ENCODE assay signal across 12 cellular contexts in genomic region chr9:15426019-15426418, GRCh38. TPM values are rescaled to one million over a fixed set of nuclear protein-coding genes. Genes with fewer than 3 reads are reported as not detected.
DNase-seq lines count a peak whose midpoint lies in the region; ATAC-seq, FAIRE-seq and TF ChIP-seq lines count a peak whose summit lies in the region.
"Had no signal": no experiment of that assay in that cellular context is flagged by ENCODE, and none has a peak within 500 bp of the region (broad histone marks: within the 10 kb centered on the region; RNA-seq: fewer than 3 reads in every experiment).

No MANE protein-coding gene starts in this region.

- SMC1A ChIA-PET in GM12878 (lab: Charles Lee; ENCODE audit: uncharacterized antibody, unreplicated experiment), result interaction anchor here (0.7 to 3.6 kb wide), 12 partner anchors 15 to 128 kb away, joined by 3 to 12 read pairs (median 3); no protein-coding TSS in a partner anchor

- peak; percentile 75 for FAIRE-seq in GM12878 (lab: Jason Lieb, UNC)

- no peaks in the 10 kb centered on the region for H3K27me3 ChIP-seq in GM12878 (replicated peaks in 1 of 2; ENCODE audit: control insufficient read depth in 2 of 2, insufficient read depth in 2 of 2, low read length in 1 of 2)
- H3K27me3 ChIP-seq: tibial artery had no signal

- TF ChIP-seq POLR2A in GM12878 (IDR thresholded peaks at IDR 0.05; ENCODE audit: low read depth, low read length), result no peak

- H3K27ac ChIP-seq in GM12878 (ENCODE audit: control insufficient read depth, insufficient read depth), result peak overlapping the region; percentile 35; the same call in 1 of the 2 replicates
- H3K27ac ChIP-seq: tibial artery had no signal

- RAD21 ChIA-PET in GM12878 (lab: Charles Lee; ENCODE audit: unreplicated experiment), result interaction anchor here (1.0 to 2.1 kb wide), 9 partner anchors 19 to 214 kb away, joined by 3 to 10 read pairs (median 4); partner anchors contain the start of gene CCDC171

- H3K9me3 ChIP-seq in GM12878 (replicated peaks; ENCODE audit: control insufficient read depth, insufficient read depth, low read length), result no peaks in the 10 kb centered on the region
- H3K9me3 ChIP-seq: tibial artery had no signal

- ATAC-seq in GM18502 (IDR thresholded peaks at IDR 0.05; ENCODE audit: poor library complexity, unreplicated experiment) (peak; percentile 51), GM21390 (IDR thresholded peaks at IDR 0.05; ENCODE audit: unreplicated experiment) (peak; percentile 37), HG03139 (IDR thresholded peaks at IDR 0.05; ENCODE audit: unreplicated experiment) (peak; percentile 38), GM12878 (peak; percentile 49)

- H3K9ac ChIP-seq in GM12878 (ENCODE audit: control insufficient read depth, insufficient read depth, low read length), result no peak overlapping the region

- POLR2A ChIA-PET in GM12878 (lab: Charles Lee), result interaction anchor here (0.8 to 1.1 kb wide), 2 partner anchors 107 to 121 kb away, joined by 3 read pairs; no protein-coding TSS in a partner anchor

- no peak for TF ChIP-seq RAD21 in GM12878 (IDR thresholded peaks at IDR 0.05; ENCODE audit: insufficient read depth, low read depth, low read length)

- 0 out of 4 replicates have a peak, but pooled peaks of 1 of the 2 experiments have one; percentile 33 for TF ChIP-seq EP300 in GM12878 (IDR thresholded peaks at IDR 0.05; ENCODE audit: borderline replicate concordance in 1 of 2, control insufficient read depth in 1 of 2, low read depth in 2 of 2, low read length in 2 of 2)

- peak overlapping the region; percentile 69 for H3K4me2 ChIP-seq in GM12878 (ENCODE audit: control insufficient read depth, insufficient read depth)

- H3K4me1 ChIP-seq in GM12878 (ENCODE audit: control insufficient read depth, insufficient read depth, low read length), result peaks cover 8% of the 10 kb centered on the region; the same call in 1 of the 2 replicates

- H3K4me3 ChIP-seq in GM12878, result peak overlapping the region; percentile 58; the same call in 1 of the 2 replicates
- H3K4me3 ChIP-seq: tibial artery had no signal

- CTCF ChIA-PET in GM12878 (lab: Yijun Ruan, JAX), result interaction anchor here (0.7 to 1.5 kb wide), 2 partner anchors 107 to 170 kb away, joined by 3 to 5 read pairs; no protein-coding TSS in a partner anchor

- BruUV-seq in GM12878 (replicated peaks; lab: Mats Ljungman, UMichigan), result no TSS peak

- 26% methylated on average over 8 of the region's 8 CpGs for WGBS in GM12878 (ENCODE audit: insufficient coverage, insufficient replicate concordance, low lambda C conversion rate, missing lambda C conversion rate)

- H2AFZ ChIP-seq in GM12878 (ENCODE audit: control insufficient read depth, low read depth, low read length), result no peak overlapping the region

- H3K79me2 ChIP-seq in GM12878 (ENCODE audit: control insufficient read depth, insufficient read depth, low read length), result peaks cover 52% of the 10 kb centered on the region

- no peaks in the 10 kb centered on the region for H4K20me1 ChIP-seq in GM12878 (ENCODE audit: control insufficient read depth, insufficient read depth)

- no peak for TF ChIP-seq CTCF in GM12878 (IDR thresholded peaks at IDR 0.05 in 2 of 3, conservative IDR thresholded peaks at IDR 0.05 in 1 of 3; ENCODE audit: control insufficient read depth in 2 of 3, extremely low read depth in 1 of 3, insufficient read depth in 1 of 3, low read depth in 3 of 3, low read length in 3 of 3)

- intact Hi-C loops in GM12878 (cut with micrococcal nuclease; ENCODE audit: unreplicated experiment), result no loop called here

- in situ Hi-C loops in GM12878 (cut with MboI), result no loop called here

- peak; percentile 73 for DNase-seq in GM12878 (ENCODE audit: low read depth, low spot score)
- no peak for DNase-seq in activated CD4-positive, alpha-beta T cell treated with anti-CD3 and anti-CD28 coated beads, Interleukin-2, amount 50 U/mL, for 1 hour
- no peak for DNase-seq in pons (ENCODE audit: low spot score)
- DNase-seq in DMS153 treated with DMSO at 0.1 percent for 48 hours (lab: John Stamatoyannopoulos, UW; ENCODE audit: unreplicated experiment), result no peak
- DNase-seq in NOMO-1 (lab: John Stamatoyannopoulos, UW; ENCODE audit: unreplicated experiment in 2 of 2), result no peak
- DNase-seq: amniotic stem cell, mesenchymal stem cell, T1000, tibial artery had no signal

- peaks cover 1 to 7% of the 10 kb centered on the region in 2 experiments; a peak in 1 of 4 replicates for H3K36me3 ChIP-seq in GM12878 (ENCODE audit: control insufficient read depth in 2 of 2, insufficient read depth in 2 of 2, low read length in 1 of 2)

TF ChIP-seq in GM12878, 131 proteins besides CTCF, POLR2A, EP300 and RAD21 (continues in another document):
- no peak for TF ChIP-seq E4F1 (IDR thresholded peaks at IDR 0.05; ENCODE audit: borderline replicate concordance, partially characterized antibody)
- TF ChIP-seq RB1 (IDR thresholded peaks at IDR 0.05; ENCODE audit: borderline replicate concordance), result no peak
- TF ChIP-seq TCF3 (IDR thresholded peaks at IDR 0.05; ENCODE audit: borderline replicate concordance, insufficient read depth, low read depth, low read length), result 0 out of 2 replicates have a peak, but pooled peaks have one; percentile 16
- TF ChIP-seq ZNF207 (IDR thresholded peaks at IDR 0.05; ENCODE audit: borderline replicate concordance), result no peak
- no peak for TF ChIP-seq ETV6 (conservative IDR thresholded peaks at IDR 0.05 in 1 of 2, IDR thresholded peaks at IDR 0.05 in 1 of 2; ENCODE audit: borderline replicate concordance in 1 of 2, low read depth in 1 of 2)
- peak; percentile 17; the same call in 1 of the 2 replicates for TF ChIP-seq NFIC (IDR thresholded peaks at IDR 0.05; ENCODE audit: low read depth, low read length)
- peak; percentile 84 for TF ChIP-seq EED (IDR thresholded peaks at IDR 0.05; ENCODE audit: low read depth)
- TF ChIP-seq USF2 (IDR thresholded peaks at IDR 0.05; ENCODE audit: borderline replicate concordance, low read depth, low read length), result no peak
- no peak for TF ChIP-seq FOXK2 (IDR thresholded peaks at IDR 0.05)
- TF ChIP-seq, protein P1, sequence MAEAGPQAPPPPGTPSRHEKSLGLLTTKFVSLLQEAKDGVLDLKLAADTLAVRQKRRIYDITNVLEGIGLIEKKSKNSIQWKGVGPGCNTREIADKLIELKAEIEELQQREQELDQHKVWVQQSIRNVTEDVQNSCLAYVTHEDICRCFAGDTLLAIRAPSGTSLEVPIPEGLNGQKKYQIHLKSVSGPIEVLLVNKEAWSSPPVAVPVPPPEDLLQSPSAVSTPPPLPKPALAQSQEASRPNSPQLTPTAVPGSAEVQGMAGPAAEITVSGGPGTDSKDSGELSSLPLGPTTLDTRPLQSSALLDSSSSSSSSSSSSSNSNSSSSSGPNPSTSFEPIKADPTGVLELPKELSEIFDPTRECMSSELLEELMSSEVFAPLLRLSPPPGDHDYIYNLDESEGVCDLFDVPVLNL (IDR thresholded peaks at IDR 0.05; ENCODE audit: low read depth, low read length), result no peak
- TF ChIP-seq ZZZ3 (IDR thresholded peaks at IDR 0.05; ENCODE audit: control insufficient read depth, insufficient read length, low read depth), result no peak

RNA-seq across cellular contexts. Expression of gene SNAPC3, which starts 3.3 kb away (rescaled TPM):
- 168 and 171 TPM in 2 replicates for total RNA-seq in GM12878 (2013; cell fraction: nucleolus; rRNA removed)
- total RNA-seq in GM12878 (2014; rRNA removed) (24.2 and 30.1 TPM in 2 replicates), GM12878 (2014; rRNA removed; fragmentation: Illumina TruSeq; extraction: Trizol) (27.8 and 28.4 TPM in 2 replicates), GM12878 (2021) (19.4 and 24.4 TPM in 2 replicates)
- polyA plus RNA-seq in GM12878 (2011; ENCODE audit: low read depth), result 7.4 TPM
- polyA plus RNA-seq in GM12878 (2011; rRNA removed) (47.4 and 67.3 TPM in 2 replicates), GM12878 (2014; fragmentation: Illumina TruSeq; extraction: Trizol) (30.4 and 37.0 TPM in 2 replicates), GM12878 (2014; fragmentation: Nextera tagmentation; extraction: Ambion mirVana) (1 to 10 TPM; 5.7 to 7.4 TPM), GM12878 (2014; rRNA removed) (17.4 and 22.1 TPM in 2 replicates), GM12878 (2016; fragmentation: Nextera tagmentation; extraction: Ambion mirVana) (10 to 100 TPM; 25.1 to 28.0 TPM)
- polyA plus RNA-seq in GM12878 (2011; cell fraction: cytosol; rRNA removed), result 19.3 and 26.1 TPM in 2 replicates
- polyA plus RNA-seq in GM12878 (2011; cell fraction: nucleus; rRNA removed), result 32.3 and 32.8 TPM in 2 replicates
- 12.3 and 19.6 TPM in 2 replicates for polyA plus RNA-seq in GM12878 (2012)
- polyA minus RNA-seq in GM12878 (2011; rRNA and poly(A)+ RNA removed), result 28.0 and 45.0 TPM in 2 replicates
- 9.5 and 12.3 TPM in 2 replicates for polyA minus RNA-seq in GM12878 (2011; cell fraction: cytosol; rRNA and poly(A)+ RNA removed)
- 21.0 and 40.1 TPM in 2 replicates for polyA minus RNA-seq in GM12878 (2011; cell fraction: nucleus; rRNA and poly(A)+ RNA removed)
